In genomic region chr2:71331581-71332412, GRCh38 we compare ENCODE assay signal across 1 cellular context.
TF ChIP-seq lines count a peak whose summit lies in the region.

Gene ZNF638, plus strand, starts transcription at chr2:71331782. Its CDS starts 17,173 bp downstream, at chr2:71348955.

TF ChIP-seq in GM12878, 131 proteins besides CTCF, POLR2A, EP300 and RAD21 (continued from another document and continues in another):
- TF ChIP-seq ATF2 (IDR thresholded peaks at IDR 0.05; ENCODE audit: low read length) (no peak), PAX5 (IDR thresholded peaks at IDR 0.05; ENCODE audit: borderline replicate concordance, low read depth, low read length) (no peak), HSF1 (IDR thresholded peaks at IDR 0.05; ENCODE audit: low read depth, low read length) (no peak), NR2C1 (IDR thresholded peaks at IDR 0.05) (no peak), CREM (IDR thresholded peaks at IDR 0.05; ENCODE audit: low read depth) (no peak), BACH1 (IDR thresholded peaks at IDR 0.05; ENCODE audit: borderline replicate concordance) (peak; percentile 47), ETV6 (conservative IDR thresholded peaks at IDR 0.05 in 1 of 2, IDR thresholded peaks at IDR 0.05 in 1 of 2; ENCODE audit: borderline replicate concordance in 1 of 2, low read depth in 1 of 2) (no peak), SKIL (IDR thresholded peaks at IDR 0.05; ENCODE audit: low read depth, poor library complexity, severe bottlenecking) (no peak), CBX3 (IDR thresholded peaks at IDR 0.05; ENCODE audit: borderline replicate concordance, low read depth) (no peak), PRDM15 (CRISPR knock-in tag; IDR thresholded peaks at IDR 0.05) (no peak), MYB (IDR thresholded peaks at IDR 0.05; ENCODE audit: borderline replicate concordance, low read depth, low read length) (no peak), SUZ12 (IDR thresholded peaks at IDR 0.05; ENCODE audit: unreplicated experiment) (no peak), CEBPB (IDR thresholded peaks at IDR 0.05; ENCODE audit: borderline replicate concordance in 1 of 2, low read depth in 2 of 2, low read length in 2 of 2) (no peak), ZNF24 (IDR thresholded peaks at IDR 0.05) (no peak), PBX3 (IDR thresholded peaks at IDR 0.05; ENCODE audit: insufficient replicate concordance, low read depth, low read length) (no peak), HDAC6 (IDR thresholded peaks at IDR 0.05; ENCODE audit: unreplicated experiment) (no peak), BCLAF1 (IDR thresholded peaks at IDR 0.05) (no peak), RUNX3 (IDR thresholded peaks at IDR 0.05; ENCODE audit: low read length) (no peak), RELB (IDR thresholded peaks at IDR 0.05; ENCODE audit: low read depth) (peak; percentile 53; the same call in 1 of the 2 replicates), SRF (IDR thresholded peaks at IDR 0.05; ENCODE audit: low read depth in 2 of 2, low read length in 2 of 2) (no peak), BCL3 (IDR thresholded peaks at IDR 0.05; ENCODE audit: borderline replicate concordance, insufficient read depth, low read depth, low read length, poor library complexity, severe bottlenecking) (no peak), EED (IDR thresholded peaks at IDR 0.05; ENCODE audit: low read depth) (no peak; the same call in 1 of the 2 replicates), ZSCAN29 (IDR thresholded peaks at IDR 0.05) (no peak), RELA (IDR thresholded peaks at IDR 0.05; ENCODE audit: borderline replicate concordance, partially characterized antibody) (peak; percentile 42), EGR1 (IDR thresholded peaks at IDR 0.05; ENCODE audit: borderline replicate concordance in 1 of 2, low read depth in 2 of 2, low read length in 2 of 2) (peak in 1 of 2 experiments; percentile 87; a peak in 2 of 3 replicates), MLLT1 (IDR thresholded peaks at IDR 0.05) (peak; percentile 42; the same call in 1 of the 2 replicates), CBX5 (IDR thresholded peaks at IDR 0.05; ENCODE audit: low read depth) (no peak), MEF2A (IDR thresholded peaks at IDR 0.05; ENCODE audit: insufficient read depth, low read depth, low read length) (no peak), ZNF207 (IDR thresholded peaks at IDR 0.05; ENCODE audit: borderline replicate concordance) (no peak), DPF2 (IDR thresholded peaks at IDR 0.05) (no peak), GABPA (IDR thresholded peaks at IDR 0.05; ENCODE audit: low read depth) (no peak), ZBTB4 (CRISPR knock-in tag; IDR thresholded peaks at IDR 0.05) (no peak), CREB1 (IDR thresholded peaks at IDR 0.05; ENCODE audit: low read depth) (no peak)
